In the genomic region with DNA sequence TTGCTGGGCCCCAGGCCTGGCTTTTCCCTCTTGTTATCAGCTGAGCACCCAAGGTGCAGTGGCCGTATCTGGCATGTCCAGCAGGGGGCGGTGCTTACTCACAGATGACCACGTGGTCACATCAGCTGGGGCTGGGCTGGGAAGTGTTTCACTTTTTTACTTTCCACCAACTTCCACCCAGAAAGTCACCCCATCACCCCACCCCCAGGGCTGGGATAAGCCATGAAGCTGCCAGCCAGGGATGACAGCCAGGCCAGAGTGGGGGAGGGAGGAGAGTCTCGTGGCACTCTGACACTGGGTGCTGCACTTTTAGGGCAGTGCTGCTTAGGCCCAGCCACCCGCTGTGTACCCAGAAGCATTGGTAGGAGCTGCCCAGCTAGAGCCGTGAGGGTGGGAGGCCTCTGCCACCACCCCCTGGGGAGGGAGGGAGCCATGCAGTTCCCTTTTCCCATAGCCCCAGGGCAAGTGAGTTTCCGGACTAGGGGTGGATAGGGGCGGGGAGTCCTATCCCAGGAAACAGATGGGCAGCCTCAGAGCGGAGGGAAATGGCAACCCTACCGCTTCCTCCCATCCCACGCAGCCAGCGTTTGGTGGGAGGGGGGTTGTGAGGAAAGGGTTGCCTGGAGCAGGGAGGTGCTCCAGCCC, we compare ENCODE assay signal across 8 cellular contexts. TPM values are rescaled to one million over a fixed set of nuclear protein-coding genes. Genes with fewer than 3 reads are reported as not detected.
DNase-seq lines count a peak whose midpoint lies in the region; ATAC-seq and TF ChIP-seq lines count a peak whose summit lies in the region.

No MANE protein-coding gene starts in this region.

- H3K9me3 ChIP-seq in HUES6 (ENCODE audit: control insufficient read depth, insufficient read depth, low read depth, low read length) = no peaks in the 10 kb centered on the region
- H3K9me3 ChIP-seq in PC-9 (ENCODE audit: insufficient read depth, low read depth) = no peaks in the 10 kb centered on the region
- no peaks in the 10 kb centered on the region for H3K9me3 ChIP-seq in muscle layer of colon (ENCODE audit: low read length)

- no TSS peak for BruUV-seq in PC-9 (replicated peaks; lab: Mats Ljungman, UMichigan)

- no peak overlapping the region for H3K4me3 Mint-ChIP-seq in activated T-cell treated with anti-CD3 and anti-CD28 coated beads, Interleukin-2, amount 50 U/mL, for 24 hours

- no peak overlapping the region for H2AFZ ChIP-seq in PC-9

- no peaks in the 10 kb centered on the region for H3K9me2 ChIP-seq in PC-9 (ENCODE audit: insufficient read depth)

- H4K20me1 ChIP-seq in PC-9 (ENCODE audit: insufficient read depth) = no peaks in the 10 kb centered on the region

- H3K4me2 ChIP-seq in PC-9 = peak overlapping the region; percentile 41

- H3K27ac ChIP-seq in HUES6 (ENCODE audit: low read depth, low read length) = no peak overlapping the region; the same call in 1 of the 2 replicates
- peak overlapping the region; percentile 19; the same call in 1 of the 2 replicates for H3K27ac ChIP-seq in PC-9
- H3K27ac ChIP-seq in muscle layer of colon (ENCODE audit: low read depth, low read length) = peak overlapping the region; percentile 47

- intact Hi-C loops in PC-9 (cut with micrococcal nuclease; ENCODE audit: unreplicated experiment) = loop anchor here (1.0 to 2.0 kb wide), 3 partner anchors 13 to 279 kb away; no protein-coding TSS in a partner anchor

- ATAC-seq in GM19452 (IDR thresholded peaks at IDR 0.05; ENCODE audit: unreplicated experiment) = no peak

- H3K27me3 ChIP-seq in HUES6 (ENCODE audit: control insufficient read depth, insufficient read depth, low read length) (no peaks in the 10 kb centered on the region), PC-9 (ENCODE audit: insufficient read depth, low read depth) (no peaks in the 10 kb centered on the region), muscle layer of colon (ENCODE audit: control insufficient read depth in 1 of 2, insufficient read depth in 2 of 2, low read length in 2 of 2) (no peaks in the 10 kb centered on the region)

- DNase-seq in GM13976 (ENCODE audit: low spot score) (peak; percentile 85), PC-9 (peak; percentile 72 to 87), epithelial cell of proximal tubule (ENCODE audit: low read depth) (no peak)
- peak; percentile 92 for DNase-seq in activated T-cell treated with anti-CD3 and anti-CD28 coated beads, Interleukin-2, amount 50 U/mL, for 24 hours
- DNase-seq in stimulated activated CD8-positive, alpha-beta memory T cell treated with anti-CD3 and anti-CD28 coated beads, Interleukin-4, amount 100 ng/mL, for 4 hours (ENCODE audit: low read depth in 2 of 2, low spot score in 1 of 2) = peak; percentile 75 to 93

- H3K36me3 ChIP-seq in HUES6 (ENCODE audit: control insufficient read depth, insufficient read depth, low read length) = peaks cover 4% of the 10 kb centered on the region; the same call in 1 of the 2 replicates
- 0 out of 2 replicates have a peak, but pooled peaks cover 3% of the 10 kb centered on the region for H3K36me3 ChIP-seq in PC-9 (ENCODE audit: low read depth)
- H3K36me3 ChIP-seq in muscle layer of colon (ENCODE audit: insufficient read depth, low read length) = no peaks in the 10 kb centered on the region

- H3K79me2 ChIP-seq in PC-9 (ENCODE audit: low read depth) = peaks cover 35% of the 10 kb centered on the region

- H3K36me3 Mint-ChIP-seq in activated T-cell treated with anti-CD3 and anti-CD28 coated beads, Interleukin-2, amount 50 U/mL, for 24 hours (ENCODE audit: low read depth) = peaks cover 73% of the 10 kb centered on the region

- no peaks in the 10 kb centered on the region for H3K9me3 Mint-ChIP-seq in activated T-cell treated with anti-CD3 and anti-CD28 coated beads, Interleukin-2, amount 50 U/mL, for 24 hours

- H3K27ac Mint-ChIP-seq in activated T-cell treated with anti-CD3 and anti-CD28 coated beads, Interleukin-2, amount 50 U/mL, for 24 hours = peak overlapping the region; percentile 28

- H3K4me3 ChIP-seq in HUES6 (ENCODE audit: low read depth, low read length) = peak overlapping the region; percentile 30; the same call in 1 of the 2 replicates
- H3K4me3 ChIP-seq in PC-9 = no peak overlapping the region
- no peak overlapping the region for H3K4me3 ChIP-seq in epithelial cell of proximal tubule (ENCODE audit: low read depth, low read length)
- H3K4me3 ChIP-seq in muscle layer of colon (ENCODE audit: low read depth in 1 of 2, low read length in 2 of 2) = peak overlapping the region in 1 of 2 donors; percentile 38

- in situ Hi-C loops in GM13976 (cut with MboI; ENCODE audit: low sequenced_read_pairs, unreplicated experiment) = loop anchor here (10.0 kb wide), 1 partner anchor 275 kb away; no protein-coding TSS in a partner anchor

- H3K4me1 ChIP-seq in HUES6 (ENCODE audit: control insufficient read depth, insufficient read depth, low read length) (peaks cover 44% of the 10 kb centered on the region), PC-9 (replicated peaks; ENCODE audit: insufficient read depth) (peaks cover 38% of the 10 kb centered on the region), muscle layer of colon (ENCODE audit: insufficient read depth, low read length) (peaks cover 30% of the 10 kb centered on the region)

- H3F3A ChIP-seq in PC-9 (ENCODE audit: insufficient read depth, low read depth) = peaks cover 19% of the 10 kb centered on the region; the same call in 1 of the 2 replicates

- H3K27me3 Mint-ChIP-seq in activated T-cell treated with anti-CD3 and anti-CD28 coated beads, Interleukin-2, amount 50 U/mL, for 24 hours = no peaks in the 10 kb centered on the region

- peak; percentile 93 for TF ChIP-seq CTCF in GM13976 (IDR thresholded peaks at IDR 0.05; ENCODE audit: borderline replicate concordance, control extremely low read depth, extremely low read depth, insufficient read depth, missing control alignments)
- peak; percentile 94 for TF ChIP-seq CTCF in PC-9 (conservative IDR thresholded peaks at IDR 0.05)
- peak; percentile 90 for TF ChIP-seq CTCF in epithelial cell of proximal tubule (conservative IDR thresholded peaks at IDR 0.05; ENCODE audit: low read depth, low read length)

- CTCF ChIA-PET in PC-9 (lab: Charles Lee) = interaction anchor here (0.6 to 1.8 kb wide), 4 partner anchors 116 to 429 kb away, joined by 3 to 6 read pairs (median 4); no protein-coding TSS in a partner anchor

- POLR2A ChIA-PET in PC-9 (lab: Charles Lee; ENCODE audit: unreplicated experiment) = interaction anchor here (0.6 to 0.7 kb wide), 2 partner anchors 79 to 245 kb away, joined by 3 to 4 read pairs; no protein-coding TSS in a partner anchor

- H3K9ac ChIP-seq in HUES6 (ENCODE audit: low read length) = peak overlapping the region; percentile 37
- H3K9ac ChIP-seq in muscle layer of colon (ENCODE audit: low read length) = no peak overlapping the region

- peaks cover 29% of the 10 kb centered on the region for H3K4me1 Mint-ChIP-seq in activated T-cell treated with anti-CD3 and anti-CD28 coated beads, Interleukin-2, amount 50 U/mL, for 24 hours (ENCODE audit: low read depth)

RNA-seq across cellular contexts. Expression of a gene that starts 6.1 kb away (rescaled TPM):
- 23.7 and 24.4 TPM in 2 replicates for total RNA-seq in PC-9 (2021)
- 26.1 and 39.7 TPM in 2 replicates for total RNA-seq in epithelial cell of proximal tubule

RNA-seq across cellular contexts. Expression of a gene that starts 34.1 kb away (rescaled TPM):
- total RNA-seq in PC-9 (2021) = 17.9 and 19.7 TPM in 2 replicates
- total RNA-seq in epithelial cell of proximal tubule = 4.7 and 19.5 TPM in 2 replicates
